In the genomic region with DNA sequence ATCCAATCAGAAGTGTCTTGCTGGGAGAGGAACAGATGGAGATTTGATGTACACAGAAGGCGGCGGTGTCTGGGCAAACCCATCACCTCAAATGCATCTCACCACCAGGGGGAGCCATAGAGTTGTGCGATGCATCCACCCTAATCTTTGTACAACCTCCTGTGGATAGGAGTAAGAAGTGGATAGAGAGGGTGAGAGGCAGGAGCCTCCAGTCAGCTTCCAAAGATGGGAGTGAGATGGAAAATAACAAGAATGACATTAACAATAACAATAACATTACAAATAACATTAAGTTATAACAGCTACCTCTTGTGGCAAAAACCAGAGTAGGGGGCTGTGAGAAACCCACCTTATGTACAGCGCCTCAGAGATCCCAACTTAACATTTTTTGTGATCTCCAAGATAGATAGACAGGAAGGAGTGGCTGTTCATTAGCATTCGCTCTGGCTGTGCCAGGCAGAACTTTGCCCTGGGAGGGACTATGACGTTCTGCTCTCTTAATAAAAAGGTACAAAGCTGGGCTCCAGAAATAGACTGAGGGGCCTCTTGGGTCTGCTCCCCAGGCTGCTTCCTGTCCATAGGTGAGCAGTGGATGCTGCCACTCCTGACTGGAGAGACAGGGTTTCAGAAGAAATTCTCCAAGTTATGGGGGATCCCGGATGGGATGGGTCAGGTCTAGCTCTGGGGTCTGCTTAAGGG, we compare ENCODE assay signal across 8 cellular contexts. TPM values are rescaled to one million over a fixed set of nuclear protein-coding genes. Genes with fewer than 3 reads are reported as not detected.
A peak's percentile ranks its signal among the peaks of the same experiment; 100 is the strongest.
DNase-seq lines count a peak whose midpoint lies in the region; ATAC-seq lines count a peak whose summit lies in the region.

No MANE protein-coding gene starts in this region.

- DNase-seq in NCI-H524 (lab: John Stamatoyannopoulos, UW), result peak; percentile 28 to 57
- DNase-seq in NCI-H524 treated with DMSO at 0.1 percent for 48 hours (lab: John Stamatoyannopoulos, UW), result no peak
- DNase-seq in NCI-H2227 (lab: John Stamatoyannopoulos, UW; ENCODE audit: unreplicated experiment), result peak; percentile 76
- DNase-seq in activated CD4-positive, CD25-positive, alpha-beta regulatory T cell treated with anti-CD3 and anti-CD28 coated beads, Interleukin-2, amount 50 U/mL, for 16 hours (ENCODE audit: low read depth, low spot score), result peak; percentile 71
- DNase-seq in caudate nucleus (lab: John Stamatoyannopoulos, UW), result peak in 47 of 61 donors; percentile 7 to 75 (median 30)
- DNase-seq in left lobe of liver (ENCODE audit: low spot score), result peak; percentile 71
- DNase-seq in stimulated activated CD4-positive, alpha-beta T cell treated with anti-CD3 and anti-CD28 coated beads, Interleukin-4, amount 100 ng/mL, for 1 hour, result peak; percentile 85

- ATAC-seq in left lobe of liver (peak; percentile 95), HG03469 (IDR thresholded peaks at IDR 0.05; ENCODE audit: unreplicated experiment) (no peak)

- H3K27ac ChIP-seq in caudate nucleus (ENCODE audit: low read depth, low read length), result no peak overlapping the region

RNA-seq across cellular contexts. Expression of a gene that starts 5.2 kb away (rescaled TPM):
- not detected for total RNA-seq in left lobe of liver

RNA-seq across cellular contexts. Expression of a gene that starts 14.9 kb away (rescaled TPM):
- total RNA-seq in left lobe of liver, result 1.1 TPM

RNA-seq across cellular contexts. Expression of a gene that starts 28.4 kb away (rescaled TPM):
- total RNA-seq in left lobe of liver, result 0.20 TPM

RNA-seq across cellular contexts. Expression of a gene that starts 55.7 kb away (rescaled TPM):
- 3.2 TPM for total RNA-seq in left lobe of liver

RNA-seq across cellular contexts. Expression of a gene that starts 58.3 kb away (rescaled TPM):
- total RNA-seq in left lobe of liver, result 0.20 TPM
